Comparison of ENCODE assay signal across 24 cellular contexts in genomic region chr1:36067871-36068270, GRCh38. TPM values are rescaled to one million over a fixed set of nuclear protein-coding genes. Genes with fewer than 3 reads are reported as not detected.
"Had no signal": no experiment of that assay in that cellular context is flagged by ENCODE, and none has a peak within 500 bp of the region (broad histone marks: within the 10 kb centered on the region; RNA-seq: fewer than 3 reads in every experiment).

No MANE protein-coding gene starts in this region.

- ATAC-seq: activated CD8-positive, alpha-beta memory T cell treated with anti-CD3 and anti-CD28 coated beads, Interleukin-2, amount 10 ng/mL, durations not matched to agents 7 days and 5 days; SK-N-SH treated with all-trans-retinoic acid at 6 μM for 48 hours; WTC11 had no signal

- H3K4me1 ChIP-seq: Peyer's patch, SJCRH30 had no signal

- FAIRE-seq: astrocyte had no signal

- H3K9me3 ChIP-seq: Peyer's patch, SJCRH30 had no signal

- H3K36me3 ChIP-seq: Peyer's patch, SJCRH30 had no signal

- DNase-seq: activated CD4-positive, alpha-beta T cell treated with anti-CD3 and anti-CD28 coated beads for 48 hours; activated CD4-positive, alpha-beta T cell treated with anti-CD3 and anti-CD28 coated beads, Interleukin-2, amount 50 U/mL, for 4 hours; activated CD4-positive, CD25-positive, alpha-beta regulatory T cell treated with anti-CD3 and anti-CD28 coated beads, Interleukin-2, amount 50 U/mL, for 72 hours; activated CD8-positive, alpha-beta memory T cell treated with anti-CD3 and anti-CD28 coated beads, Interleukin-2, amount 10 ng/mL, durations not matched to agents 7 days and 5 days; activated effector memory CD4-positive, alpha-beta T cell treated with Interleukin-2 at 50 U/mL for 16 hours; activated naive CD4-positive, alpha-beta T cell; activated T-cell treated with anti-CD3 and anti-CD28 coated beads, Interleukin-2, amount 50 U/mL, for 24 hours; Kasumi-1; KBM-7; NCI-H1048; NCI-H146; NCI-H187 treated with DMSO at 0.1 percent for 48 hours; NCI-H2081 treated with DMSO at 0.1 percent for 48 hours; NCI-H446; NCI-H524; Peyer's patch; Right ventricle myocardium superior; SJCRH30; SW 1271 had no signal

- H3K27ac ChIP-seq: Peyer's patch, RWPE1, SJCRH30 had no signal

- H3K4me3 ChIP-seq: Peyer's patch, SJCRH30 had no signal

- H3K27me3 ChIP-seq: Peyer's patch, SJCRH30 had no signal

RNA-seq across cellular contexts. Expression of gene TEKT2, which starts 16.0 kb away (rescaled TPM):
- total RNA-seq: activated CD8-positive, alpha-beta memory T cell treated with anti-CD3 and anti-CD28 coated beads, Interleukin-2, amount 10 ng/mL, durations not matched to agents 7 days and 5 days; Peyer's patch; Right ventricle myocardium superior; SJCRH30 had no signal

RNA-seq across cellular contexts. Expression of gene COL8A2, which starts 57.2 kb away (rescaled TPM):
- total RNA-seq: activated CD8-positive, alpha-beta memory T cell treated with anti-CD3 and anti-CD28 coated beads, Interleukin-2, amount 10 ng/mL, durations not matched to agents 7 days and 5 days; T-helper 1 cell treated with Interleukin-12 subunit alpha and Interleukin-12 subunit beta and Interleukin-4 antibody, amounts not matched to agents 30 ng/mL and 1 ng/mL, for 36 hours had no signal
